10 cellular contexts compared by ENCODE assay signal in genomic region chr4:36402008-36402758, GRCh38.
"Had no signal": no experiment of that assay in that cellular context is flagged by ENCODE, and none has a peak within 500 bp of the region (broad histone marks: within the 10 kb centered on the region; RNA-seq: fewer than 3 reads in every experiment).

No MANE protein-coding gene starts in this region.

- H3K36me3 Mint-ChIP-seq: naive thymus-derived CD8-positive, alpha-beta T cell had no signal

- ATAC-seq: foreskin keratinocyte; naive thymus-derived CD8-positive, alpha-beta T cell had no signal

- H3K4me3 Mint-ChIP-seq: dendritic cell treated with granulocyte-macrophage colony-stimulating factor and Interleukin-4, amounts not matched to agents 40 ng/mL and 50 ng/mL, for 4 days; naive thymus-derived CD8-positive, alpha-beta T cell; T-helper 1 cell treated with Interleukin-12 subunit alpha and Interleukin-12 subunit beta and Interleukin-4 antibody, amounts not matched to agents 30 μg/mL and 1 μg/mL, for 36 hours had no signal

- H3K27ac Mint-ChIP-seq: activated T-helper 2 cell treated with anti-CD3 and anti-CD28 coated beads, Interferon-gamma antibody, Interleukin-2, Interleukin-4, amounts not matched to agents 10 μg/mL and 5 μg/mL and 100 μg/mL, durations not matched to agents 14 hours and 24 hours and 36 hours; dendritic cell treated with granulocyte-macrophage colony-stimulating factor and Interleukin-4, amounts not matched to agents 40 ng/mL and 50 ng/mL, for 4 days; naive thymus-derived CD8-positive, alpha-beta T cell; T-helper 1 cell treated with Interleukin-12 subunit alpha and Interleukin-12 subunit beta and Interleukin-4 antibody, amounts not matched to agents 30 μg/mL and 1 μg/mL, for 36 hours had no signal

- H3K27me3 Mint-ChIP-seq: dendritic cell treated with granulocyte-macrophage colony-stimulating factor and Interleukin-4, amounts not matched to agents 40 ng/mL and 50 ng/mL, for 4 days had no signal

- H3K9me3 Mint-ChIP-seq: dendritic cell treated with granulocyte-macrophage colony-stimulating factor and Interleukin-4, amounts not matched to agents 40 ng/mL and 50 ng/mL, for 4 days; naive thymus-derived CD8-positive, alpha-beta T cell had no signal

- H3K4me1 Mint-ChIP-seq: naive thymus-derived CD8-positive, alpha-beta T cell had no signal

- DNase-seq: activated CD4-positive, CD25-positive, alpha-beta regulatory T cell; effector memory CD4-positive, alpha-beta T cell; left ventricle myocardium inferior; naive thymus-derived CD8-positive, alpha-beta T cell; posterior cingulate gyrus; retina had no signal
